ENCODE assay signal across 13 cellular contexts in genomic region chr12:71865757-71866536, GRCh38. TPM values are rescaled to one million over a fixed set of nuclear protein-coding genes. Genes with fewer than 3 reads are reported as not detected.
A peak's percentile ranks its signal among the peaks of the same experiment; 100 is the strongest.
DNase-seq lines count a peak whose midpoint lies in the region; ATAC-seq and TF ChIP-seq lines count a peak whose summit lies in the region.
"Had no signal": no experiment of that assay in that cellular context is flagged by ENCODE, and none has a peak within 500 bp of the region (broad histone marks: within the 10 kb centered on the region; RNA-seq: fewer than 3 reads in every experiment).

No MANE protein-coding gene starts in this region.

- intact Hi-C loops in right lobe of liver (cut with DNase I), result no loop called here

- no peak for TF ChIP-seq POLR2A in right lobe of liver (IDR thresholded peaks at IDR 0.05)

- H3K4me1 ChIP-seq in right lobe of liver, result peaks cover 0 to 14% (median 5%) of the 10 kb centered on the region in 4 donors

- H3K36me3 ChIP-seq in right lobe of liver, result peaks cover 0 to 3% (median 0%) of the 10 kb centered on the region in 4 donors

- no peaks in the 10 kb centered on the region for H3K27me3 ChIP-seq in right lobe of liver

- H3K27me3 Mint-ChIP-seq in activated T-cell treated with anti-CD3 and anti-CD28 coated beads, Interleukin-2, amount 50 U/mL, for 24 hours, result no peaks in the 10 kb centered on the region
- H3K27me3 Mint-ChIP-seq in activated naive CD8-positive, alpha-beta T cell treated with anti-CD3 and anti-CD28 coated beads for 36 hours, result no peaks in the 10 kb centered on the region
- H3K27me3 Mint-ChIP-seq in stimulated activated naive CD8-positive, alpha-beta T cell treated with anti-CD3 and anti-CD28 coated beads, Interleukin-15, amount 100 ng/mL, for 72 hours, result no peaks in the 10 kb centered on the region
- H3K27me3 Mint-ChIP-seq: activated naive CD4-positive, alpha-beta T cell treated with anti-CD3 and anti-CD28 coated beads, Interleukin-2, amount 10 ng/mL, durations not matched to agents 7 days and 5 days; type B pancreatic cell had no signal

- H3K4me3 ChIP-seq in right lobe of liver, result no peak overlapping the region

- peak overlapping the region; percentile 69 for H3K27ac Mint-ChIP-seq in activated T-cell treated with anti-CD3 and anti-CD28 coated beads, Interleukin-2, amount 50 U/mL, for 24 hours
- peak overlapping the region; percentile 30 for H3K27ac Mint-ChIP-seq in activated naive CD8-positive, alpha-beta T cell treated with anti-CD3 and anti-CD28 coated beads for 36 hours
- H3K27ac Mint-ChIP-seq in stimulated activated naive CD8-positive, alpha-beta T cell treated with anti-CD3 and anti-CD28 coated beads, Interleukin-15, amount 100 ng/mL, for 72 hours, result no peak overlapping the region
- H3K27ac Mint-ChIP-seq: activated naive CD4-positive, alpha-beta T cell treated with anti-CD3 and anti-CD28 coated beads, Interleukin-2, amount 10 ng/mL, durations not matched to agents 7 days and 5 days; type B pancreatic cell had no signal

- peaks cover 50% of the 10 kb centered on the region for H3K36me3 Mint-ChIP-seq in activated T-cell treated with anti-CD3 and anti-CD28 coated beads, Interleukin-2, amount 50 U/mL, for 24 hours (ENCODE audit: low read depth)
- peaks cover 42% of the 10 kb centered on the region for H3K36me3 Mint-ChIP-seq in activated naive CD8-positive, alpha-beta T cell treated with anti-CD3 and anti-CD28 coated beads for 36 hours

- no peak for DNase-seq in activated T-cell treated with anti-CD3 and anti-CD28 coated beads, Interleukin-2, amount 50 U/mL, for 24 hours
- DNase-seq in activated T-cell treated with anti-CD3 and anti-CD28 coated beads, Interleukin-2, amount 50 U/mL, for 1 hour, result no peak
- DNase-seq in activated naive CD8-positive, alpha-beta T cell treated with anti-CD3 and anti-CD28 coated beads for 36 hours, result no peak
- DNase-seq in right lobe of liver (no peak), OCI-M1 (lab: John Stamatoyannopoulos, UW) (no peak)
- no peak for DNase-seq in stimulated activated naive CD8-positive, alpha-beta T cell treated with anti-CD3 and anti-CD28 coated beads, Interleukin-15, amount 100 ng/mL, for 72 hours
- no peak for DNase-seq in activated CD4-positive, CD25-positive, alpha-beta regulatory T cell treated with anti-CD3 and anti-CD28 coated beads, Interleukin-2, amount 50 U/mL, for 72 hours
- DNase-seq: activated naive CD4-positive, alpha-beta T cell treated with anti-CD3 and anti-CD28 coated beads, Interleukin-2, amount 10 ng/mL, durations not matched to agents 7 days and 5 days; KG1; NCI-H1417; NCI-H345 had no signal

- H3K9me3 Mint-ChIP-seq in activated T-cell treated with anti-CD3 and anti-CD28 coated beads, Interleukin-2, amount 50 U/mL, for 24 hours, result peaks cover 22% of the 10 kb centered on the region
- peaks cover 19% of the 10 kb centered on the region for H3K9me3 Mint-ChIP-seq in activated naive CD8-positive, alpha-beta T cell treated with anti-CD3 and anti-CD28 coated beads for 36 hours
- H3K9me3 Mint-ChIP-seq in stimulated activated naive CD8-positive, alpha-beta T cell treated with anti-CD3 and anti-CD28 coated beads, Interleukin-15, amount 100 ng/mL, for 72 hours, result peaks cover 19 to 20% of the 10 kb centered on the region in 2 donors

- no CpG with 5 or more reads among the region's 5 CpGs for WGBS in right lobe of liver (ENCODE audit: insufficient coverage, low coverage, low lambda C conversion rate, missing lambda C conversion rate)

- TF ChIP-seq CTCF in right lobe of liver (IDR thresholded peaks at IDR 0.05), result no peak

- no peaks in the 10 kb centered on the region for H3K9me3 ChIP-seq in right lobe of liver

- peaks cover 67% of the 10 kb centered on the region for H3K4me1 Mint-ChIP-seq in activated T-cell treated with anti-CD3 and anti-CD28 coated beads, Interleukin-2, amount 50 U/mL, for 24 hours (ENCODE audit: low read depth)
- H3K4me1 Mint-ChIP-seq in activated naive CD8-positive, alpha-beta T cell treated with anti-CD3 and anti-CD28 coated beads for 36 hours, result peaks cover 48% of the 10 kb centered on the region
- peaks cover 65% of the 10 kb centered on the region for H3K4me1 Mint-ChIP-seq in stimulated activated naive CD8-positive, alpha-beta T cell treated with anti-CD3 and anti-CD28 coated beads, Interleukin-15, amount 100 ng/mL, for 72 hours

- ATAC-seq in right lobe of liver (peak; percentile 30 to 74 (median 59)), esophagus mucosa (no peak)
- peak; percentile 33 for ATAC-seq in stimulated activated naive CD8-positive, alpha-beta T cell treated with anti-CD3 and anti-CD28 coated beads, Interleukin-15, amount 100 ng/mL, for 72 hours

- no peak overlapping the region for H3K4me3 Mint-ChIP-seq in activated T-cell treated with anti-CD3 and anti-CD28 coated beads, Interleukin-2, amount 50 U/mL, for 24 hours
- H3K4me3 Mint-ChIP-seq in activated naive CD8-positive, alpha-beta T cell treated with anti-CD3 and anti-CD28 coated beads for 36 hours, result no peak overlapping the region
- no peak overlapping the region for H3K4me3 Mint-ChIP-seq in stimulated activated naive CD8-positive, alpha-beta T cell treated with anti-CD3 and anti-CD28 coated beads, Interleukin-15, amount 100 ng/mL, for 72 hours
- H3K4me3 Mint-ChIP-seq: activated naive CD4-positive, alpha-beta T cell treated with anti-CD3 and anti-CD28 coated beads, Interleukin-2, amount 10 ng/mL, durations not matched to agents 7 days and 5 days; type B pancreatic cell had no signal

- no peak overlapping the region for H3K27ac ChIP-seq in right lobe of liver

RNA-seq across cellular contexts. Expression of gene TBC1D15, which starts 26.4 kb away (rescaled TPM):
- total RNA-seq in activated naive CD8-positive, alpha-beta T cell treated with anti-CD3 and anti-CD28 coated beads for 36 hours, result 10 to 100 TPM; 47.9 to 48.9 TPM
- total RNA-seq in right lobe of liver (10 to 100 TPM; 15.6 to 36.5 (median 25.5) TPM), esophagus mucosa (17.7 TPM)

Comparison
In these comparisons a context has a peak if more than half of its experiments do, and no peak if none do; other contexts are left out.
1. H3K27ac Mint-ChIP-seq: peak in activated T-cell treated with anti-CD3 and anti-CD28 coated beads, Interleukin-2, amount 50 U/mL, for 24 hours (single experiment) and activated naive CD8-positive, alpha-beta T cell treated with anti-CD3 and anti-CD28 coated beads for 36 hours (single experiment); none in stimulated activated naive CD8-positive, alpha-beta T cell treated with anti-CD3 and anti-CD28 coated beads, Interleukin-15, amount 100 ng/mL, for 72 hours (0 of 2).